ENCODE assay signal across 26 cellular contexts in genomic region chr18:78619854-78620253, GRCh38.
"Had no signal": no experiment of that assay in that cellular context is flagged by ENCODE, and none has a peak within 500 bp of the region (broad histone marks: within the 10 kb centered on the region; RNA-seq: fewer than 3 reads in every experiment).

No MANE protein-coding gene starts in this region.

- H3K27ac ChIP-seq: breast epithelium, coronary artery, epithelial cell of prostate, gastroesophageal sphincter, heart right ventricle, left lung, neural progenitor cell, ovary, prostate gland, upper lobe of left lung had no signal

- H3K4me3 ChIP-seq: breast epithelium, coronary artery, gastroesophageal sphincter, heart right ventricle, left lung, lung, neural progenitor cell, ovary, prostate gland, upper lobe of left lung had no signal

- H3K9me3 ChIP-seq: ovary, prostate gland had no signal

- H3K27me3 ChIP-seq: neural progenitor cell, ovary, upper lobe of left lung had no signal

- H3K36me3 Mint-ChIP-seq: activated naive CD8-positive, alpha-beta T cell treated with anti-CD3 and anti-CD28 coated beads for 36 hours; mesothelial cell of epicardium; neural progenitor cell; stimulated activated naive B cell treated with anti-CD40 and anti-IgM and Interleukin-4, amounts not matched to agents 10 μg/mL and 1 μg/mL and 100 μg/mL, for 72 hours had no signal

- ATAC-seq: activated CD4-positive, alpha-beta T cell treated with anti-CD3 and anti-CD28 coated beads for 36 hours; activated T-cell treated with anti-CD3 and anti-CD28 coated beads, Interleukin-2, amount 50 U/mL, for 4 hours; gastroesophageal sphincter; heart right ventricle; left lung; naive thymus-derived CD8-positive, alpha-beta T cell; stimulated activated naive B cell treated with anti-CD40 and anti-IgM and Interleukin-4, amounts not matched to agents 10 μg/mL and 1 μg/mL and 100 μg/mL, for 72 hours had no signal

- DNase-seq: activated B cell treated with CpG ODN at 0.5 μM for 24 hours; activated CD4-positive, alpha-beta T cell treated with anti-CD3 and anti-CD28 coated beads for 36 hours; activated CD4-positive, alpha-beta T cell treated with anti-CD3 and anti-CD28 coated beads, Interleukin-2, amount 50 U/mL, for 48 hours; activated CD8-positive, alpha-beta memory T cell treated with anti-CD3 and anti-CD28 coated beads, Interleukin-2, amount 50 U/mL, for 48 hours; activated naive CD4-positive, alpha-beta T cell treated with Interleukin-2 at 50 U/mL for 16 hours; activated naive CD8-positive, alpha-beta T cell treated with anti-CD3 and anti-CD28 coated beads for 36 hours; activated T-cell treated with anti-CD3 and anti-CD28 coated beads, Interleukin-2, amount 50 U/mL, for 4 hours; cerebellar nuclear complex; heart right ventricle; left lung; naive thymus-derived CD8-positive, alpha-beta T cell; ovary; stimulated activated CD4-positive, alpha-beta T cell treated with anti-CD3 and anti-CD28 coated beads, Interleukin-2, amount 100 ng/mL, for 48 hours; stimulated activated CD8-positive, alpha-beta memory T cell treated with anti-CD3 and anti-CD28 coated beads, Interleukin-4, amount 100 ng/mL, for 48 hours; stimulated activated naive B cell treated with anti-CD40 and anti-IgM and Interleukin-4, amounts not matched to agents 10 μg/mL and 1 μg/mL and 100 μg/mL, for 72 hours; T1000; upper lobe of left lung had no signal

- H3K4me3 Mint-ChIP-seq: activated B cell treated with CpG ODN at 0.5 μM for 24 hours; activated CD4-positive, alpha-beta T cell treated with anti-CD3 and anti-CD28 coated beads for 36 hours; activated naive CD8-positive, alpha-beta T cell treated with anti-CD3 and anti-CD28 coated beads for 36 hours; activated T-cell treated with anti-CD3 and anti-CD28 coated beads, Interleukin-2, amount 50 U/mL, for 4 hours; mesothelial cell of epicardium; naive thymus-derived CD8-positive, alpha-beta T cell; neural progenitor cell; stimulated activated naive B cell treated with anti-CD40 and anti-IgM and Interleukin-4, amounts not matched to agents 10 μg/mL and 1 μg/mL and 100 μg/mL, for 72 hours; T-helper 1 cell treated with Interleukin-12 subunit alpha and Interleukin-12 subunit beta and Interleukin-4 antibody, amounts not matched to agents 30 μg/mL and 1 μg/mL, for 36 hours had no signal

- H3K4me1 ChIP-seq: breast epithelium, gastroesophageal sphincter, heart right ventricle, left lung, prostate gland, upper lobe of left lung had no signal

- H3K27ac Mint-ChIP-seq: activated B cell treated with CpG ODN at 0.5 μM for 24 hours; activated CD4-positive, alpha-beta T cell treated with anti-CD3 and anti-CD28 coated beads for 36 hours; activated naive CD8-positive, alpha-beta T cell treated with anti-CD3 and anti-CD28 coated beads for 36 hours; mesothelial cell of epicardium; naive thymus-derived CD8-positive, alpha-beta T cell; stimulated activated naive B cell treated with anti-CD40 and anti-IgM and Interleukin-4, amounts not matched to agents 10 μg/mL and 1 μg/mL and 100 μg/mL, for 72 hours; T-helper 1 cell treated with Interleukin-12 subunit alpha and Interleukin-12 subunit beta and Interleukin-4 antibody, amounts not matched to agents 30 μg/mL and 1 μg/mL, for 36 hours had no signal

- H3K36me3 ChIP-seq: breast epithelium, gastroesophageal sphincter, heart right ventricle, left lung, neural progenitor cell, ovary, prostate gland, upper lobe of left lung had no signal

- H3K4me1 Mint-ChIP-seq: activated B cell treated with CpG ODN at 0.5 μM for 24 hours; activated CD4-positive, alpha-beta T cell treated with anti-CD3 and anti-CD28 coated beads for 36 hours; activated naive CD8-positive, alpha-beta T cell treated with anti-CD3 and anti-CD28 coated beads for 36 hours; mesothelial cell of epicardium had no signal

- H3K9ac ChIP-seq: neural progenitor cell had no signal
